In genomic region chr6:142374965-142375733, GRCh38 we compare ENCODE assay signal across 1 cellular context.
TF ChIP-seq lines count a peak whose summit lies in the region.

No MANE protein-coding gene starts in this region.

TF ChIP-seq in HepG2, 621 proteins besides CTCF, POLR2A, EP300 and RAD21 (continued from another document and continues in another):
- peak; percentile 52; the same call in 1 of the 2 replicates for TF ChIP-seq PBX2 (CRISPR knock-in tag; IDR thresholded peaks at IDR 0.05)
- 0 out of 2 replicates have a peak, but pooled peaks have one; percentile 52 for TF ChIP-seq ZNF800 (CRISPR knock-in tag; IDR thresholded peaks at IDR 0.05)
- TF ChIP-seq NFIB (CRISPR knock-in tag; IDR thresholded peaks at IDR 0.05; ENCODE audit: borderline replicate concordance): no peak
- TF ChIP-seq ELK4 (CRISPR knock-in tag; IDR thresholded peaks at IDR 0.05; ENCODE audit: borderline replicate concordance): no peak
- no peak for TF ChIP-seq ZNF672 (CRISPR knock-in tag; IDR thresholded peaks at IDR 0.05)
- TF ChIP-seq ZBTB42 (CRISPR knock-in tag; IDR thresholded peaks at IDR 0.05): no peak
- TF ChIP-seq ZNF713 (CRISPR knock-in tag; IDR thresholded peaks at IDR 0.05): no peak
- no peak for TF ChIP-seq ZBTB26 (CRISPR knock-in tag; IDR thresholded peaks at IDR 0.05; ENCODE audit: borderline replicate concordance)
- no peak for TF ChIP-seq TRAFD1 (CRISPR knock-in tag; IDR thresholded peaks at IDR 0.05; ENCODE audit: borderline replicate concordance)
- TF ChIP-seq SNAPC5 (CRISPR knock-in tag; IDR thresholded peaks at IDR 0.05; ENCODE audit: borderline replicate concordance): no peak
- peak; percentile 67; the same call in 1 of the 2 replicates for TF ChIP-seq TOE1 (CRISPR knock-in tag; IDR thresholded peaks at IDR 0.05)
- peak; percentile 93 for TF ChIP-seq KDM4B (CRISPR knock-in tag; IDR thresholded peaks at IDR 0.05)
- TF ChIP-seq MIER2 (CRISPR knock-in tag; IDR thresholded peaks at IDR 0.05): no peak; the same call in 1 of the 2 replicates
- no peak for TF ChIP-seq IKZF4 (CRISPR knock-in tag; IDR thresholded peaks at IDR 0.05; ENCODE audit: borderline replicate concordance, low read depth, not compliant biosample characterization)
- TF ChIP-seq RBAK (CRISPR knock-in tag; IDR thresholded peaks at IDR 0.05): no peak
- peak; percentile 99 for TF ChIP-seq RARA (CRISPR knock-in tag; IDR thresholded peaks at IDR 0.05)
- TF ChIP-seq ZBTB3 (CRISPR knock-in tag; IDR thresholded peaks at IDR 0.05; ENCODE audit: borderline replicate concordance, low read depth): no peak
- peak; percentile 93 for TF ChIP-seq TCF7 (IDR thresholded peaks at IDR 0.05; ENCODE audit: low read depth)
- peak; percentile 42; the same call in 1 of the 2 replicates for TF ChIP-seq ZNF747 (CRISPR knock-in tag; IDR thresholded peaks at IDR 0.05; ENCODE audit: borderline replicate concordance)
- TF ChIP-seq ELF3 (CRISPR knock-in tag; IDR thresholded peaks at IDR 0.05): peak; percentile 99
- TF ChIP-seq LRRFIP1 (CRISPR knock-in tag; conservative IDR thresholded peaks at IDR 0.05): no peak
- no peak for TF ChIP-seq ZHX2 (IDR thresholded peaks at IDR 0.05; ENCODE audit: low read depth)
- no peak; the same call in 1 of the 2 replicates for TF ChIP-seq ZHX2 (CRISPR knock-in tag; IDR thresholded peaks at IDR 0.05; ENCODE audit: borderline replicate concordance)
- TF ChIP-seq ZKSCAN5 (CRISPR knock-in tag; IDR thresholded peaks at IDR 0.05): no peak
- TF ChIP-seq ZFY (CRISPR knock-in tag; IDR thresholded peaks at IDR 0.05): no peak
- TF ChIP-seq ZNF550 (CRISPR knock-in tag; IDR thresholded peaks at IDR 0.05; ENCODE audit: borderline replicate concordance): no peak
- no peak for TF ChIP-seq ZNF615 (CRISPR knock-in tag; IDR thresholded peaks at IDR 0.05; ENCODE audit: borderline replicate concordance)
- 0 out of 2 replicates have a peak, but pooled peaks have one; percentile 13 for TF ChIP-seq ATF7 (IDR thresholded peaks at IDR 0.05)
- TF ChIP-seq ATF7 (CRISPR knock-in tag; IDR thresholded peaks at IDR 0.05): no peak; the same call in 1 of the 2 replicates
- TF ChIP-seq ZNF558 (CRISPR knock-in tag; IDR thresholded peaks at IDR 0.05; ENCODE audit: borderline replicate concordance): no peak
- TF ChIP-seq RFX1 (IDR thresholded peaks at IDR 0.05): no peak
- no peak for TF ChIP-seq ZNF513 (CRISPR knock-in tag; conservative IDR thresholded peaks at IDR 0.05)
- no peak for TF ChIP-seq AGO1 (IDR thresholded peaks at IDR 0.05; ENCODE audit: low read depth, low read length, poor library complexity, severe bottlenecking)
- TF ChIP-seq ZNF496 (CRISPR knock-in tag; IDR thresholded peaks at IDR 0.05; ENCODE audit: insufficient replicate concordance): no peak
- TF ChIP-seq TEAD3 (CRISPR knock-in tag; optimal IDR thresholded peaks at IDR 0.05; ENCODE audit: borderline replicate concordance): peak; percentile 100
- 0 out of 2 replicates have a peak, but pooled peaks have one; percentile 56 for TF ChIP-seq ZNF761 (CRISPR knock-in tag; conservative IDR thresholded peaks at IDR 0.05)
- no peak for TF ChIP-seq ZFX (CRISPR knock-in tag; IDR thresholded peaks at IDR 0.05; ENCODE audit: low read depth)
